In genomic region chr15:39921274-39921638, GRCh38 we compare ENCODE assay signal across 8 cellular contexts. TPM values are rescaled to one million over a fixed set of nuclear protein-coding genes. Genes with fewer than 3 reads are reported as not detected.
DNase-seq lines count a peak whose midpoint lies in the region; ATAC-seq and TF ChIP-seq lines count a peak whose summit lies in the region.

No MANE protein-coding gene starts in this region.

- H3K4me1 Mint-ChIP-seq in naive thymus-derived CD4-positive, alpha-beta T cell: peaks cover 6 to 29% (median 12%) of the 10 kb centered on the region in 7 donors

- H3K9me3 ChIP-seq in KOPT-K1 (ENCODE audit: insufficient read depth, low read length, poor library complexity, severe bottlenecking) (no peaks in the 10 kb centered on the region), colonic mucosa (no peaks in the 10 kb centered on the region)
- no peaks in the 10 kb centered on the region for H3K9me3 ChIP-seq in naive thymus-derived CD4-positive, alpha-beta T cell (ENCODE audit: control insufficient read depth in 2 of 3, low read length in 3 of 3)

- H3K27ac ChIP-seq in KOPT-K1 (ENCODE audit: low read depth, low read length, poor library complexity, severe bottlenecking) (peak overlapping the region; percentile 72), colonic mucosa (no peak overlapping the region)
- no peak overlapping the region for H3K27ac ChIP-seq in naive thymus-derived CD4-positive, alpha-beta T cell (ENCODE audit: low read depth, low read length)

- H3K36me3 ChIP-seq in KOPT-K1 (ENCODE audit: insufficient read depth, low read length) (no peaks in the 10 kb centered on the region), colonic mucosa (no peaks in the 10 kb centered on the region)
- H3K36me3 ChIP-seq in naive thymus-derived CD4-positive, alpha-beta T cell (ENCODE audit: control insufficient read depth in 2 of 3, insufficient read depth in 3 of 3, low read length in 3 of 3): no peaks in the 10 kb centered on the region

- H3K4me3 ChIP-seq in AG10803 (ENCODE audit: low read length) (peak overlapping the region; percentile 94), colonic mucosa (peak overlapping the region; percentile 69)
- peak overlapping the region; percentile 80 for H3K4me3 ChIP-seq in naive thymus-derived CD4-positive, alpha-beta T cell (ENCODE audit: low read length)

- H3K27me3 ChIP-seq in colonic mucosa: peaks cover 14% of the 10 kb centered on the region
- peaks cover 5 to 15% of the 10 kb centered on the region in 2 donors for H3K27me3 ChIP-seq in naive thymus-derived CD4-positive, alpha-beta T cell (ENCODE audit: control insufficient read depth in 2 of 2, insufficient read depth in 2 of 2, low read length in 2 of 2)

- POLR2A ChIA-PET in naive thymus-derived CD4-positive, alpha-beta T cell (lab: Charles Lee): interaction anchor here (0.6 to 3.5 kb wide), 3 partner anchors 13 to 135 kb away, joined by 3 to 19 read pairs (median 6); partner anchors contain the start of gene EIF2AK4

- TF ChIP-seq CTCF in AG10803 (conservative IDR thresholded peaks at IDR 0.05; ENCODE audit: low read length) (no peak), colonic mucosa (IDR thresholded peaks at IDR 0.05) (no peak)

- intact Hi-C loops in colonic mucosa (cut with DNase I): no loop called here
- intact Hi-C loops in naive thymus-derived CD4-positive, alpha-beta T cell (cut with micrococcal nuclease): loop anchor here (1.0 to 5.0 kb wide), 5 partner anchors 13 to 401 kb away; partner anchors contain the start of genes SRP14 (in 2 of the 2), BUB1B (in 1 of the 2), EIF2AK4 (in 1 of the 2) and INAFM2 (in 1 of the 2)

- H3K9me3 Mint-ChIP-seq in naive thymus-derived CD4-positive, alpha-beta T cell: peaks cover 0 to 7% (median 0%) of the 10 kb centered on the region in 11 donors

- peaks cover 14 to 32% (median 23%) of the 10 kb centered on the region in 5 donors for H3K27me3 Mint-ChIP-seq in naive thymus-derived CD4-positive, alpha-beta T cell

- ATAC-seq in naive thymus-derived CD4-positive, alpha-beta T cell: no peak
- ATAC-seq in HG03571 (IDR thresholded peaks at IDR 0.05; ENCODE audit: unreplicated experiment): no peak

- H3K4me1 ChIP-seq in colonic mucosa: peaks cover 11% of the 10 kb centered on the region
- peaks cover 0 to 5% of the 10 kb centered on the region in 2 donors for H3K4me1 ChIP-seq in naive thymus-derived CD4-positive, alpha-beta T cell (ENCODE audit: control insufficient read depth in 2 of 2, insufficient read depth in 2 of 2, low read length in 2 of 2)

- CTCF ChIA-PET in naive thymus-derived CD4-positive, alpha-beta T cell (lab: Charles Lee): interaction anchor here (0.5 kb wide), 1 partner anchor 158 kb away, joined by 3 read pairs; no protein-coding TSS in a partner anchor

- H3K36me3 Mint-ChIP-seq in naive thymus-derived CD4-positive, alpha-beta T cell: peaks cover 0 to 9% (median 0%) of the 10 kb centered on the region in 5 donors

- H3K4me3 Mint-ChIP-seq in naive thymus-derived CD4-positive, alpha-beta T cell: peak overlapping the region; percentile 75 to 92 (median 88)

- H3K27ac Mint-ChIP-seq in naive thymus-derived CD4-positive, alpha-beta T cell: peak overlapping the region in 8 of 9 donors; percentile 43 to 90 (median 77)

- peak overlapping the region; percentile 41 to 62 for H3K9ac ChIP-seq in colonic mucosa (ENCODE audit: low read depth in 2 of 2, low read length in 2 of 2)

- DNase-seq in AG10803 (ENCODE audit: low read depth): no peak
- DNase-seq in colonic mucosa: no peak
- DNase-seq in naive thymus-derived CD4-positive, alpha-beta T cell: no peak
- DNase-seq in NCI-H1436 treated with DMSO at 0.1 percent for 48 hours (lab: John Stamatoyannopoulos, UW): no peak
- no peak for DNase-seq in Ammon's horn (ENCODE audit: low spot score)
- no peak for DNase-seq in stimulated activated CD4-positive, alpha-beta T cell treated with anti-CD3 and anti-CD28 coated beads, Interleukin-4, amount 100 ng/mL, for 4 hours

RNA-seq across cellular contexts. Expression of gene GPR176, which starts 1.2 kb away (rescaled TPM):
- 1 to 10 TPM in 1 of 2 donors, under 1 TPM in 1; 0.82 to 2.2 TPM for total RNA-seq in colonic mucosa
- total RNA-seq in naive thymus-derived CD4-positive, alpha-beta T cell: under 1 TPM in 1 of 5 experiments, not detected in 4; 0.07 TPM
- not detected for polyA plus RNA-seq in naive thymus-derived CD4-positive, alpha-beta T cell

RNA-seq across cellular contexts. Expression of gene EIF2AK4, which starts 12.7 kb away (rescaled TPM):
- 10 to 100 TPM; 23.9 to 24.0 TPM for total RNA-seq in colonic mucosa
- total RNA-seq in naive thymus-derived CD4-positive, alpha-beta T cell: 10 to 100 TPM; 14.9 to 34.7 (median 15.5) TPM
- polyA plus RNA-seq in naive thymus-derived CD4-positive, alpha-beta T cell: 10 to 100 TPM; 12.7 to 21.1 TPM
